Comparison of ENCODE assay signal across 33 cellular contexts in genomic region chr11:105769627-105770026, GRCh38.
"Had no signal": no experiment of that assay in that cellular context is flagged by ENCODE, and none has a peak within 500 bp of the region (broad histone marks: within the 10 kb centered on the region; RNA-seq: fewer than 3 reads in every experiment).

No MANE protein-coding gene starts in this region.

- H3K9me3 Mint-ChIP-seq: activated CD4-positive, alpha-beta memory T cell treated with anti-CD3 and anti-CD28 coated beads for 36 hours; activated CD4-positive, alpha-beta T cell treated with anti-CD3 and anti-CD28 coated beads, Interleukin-2, amount 10 ng/mL, durations not matched to agents 24 days and 14 days; activated naive CD4-positive, alpha-beta T cell treated with anti-CD3 and anti-CD28 coated beads for 36 hours; activated naive CD4-positive, alpha-beta T cell treated with anti-CD3 and anti-CD28 coated beads, Interleukin-2, amount 50 U/mL, for 24 hours; activated naive CD8-positive, alpha-beta T cell treated with anti-CD3 and anti-CD28 coated beads for 36 hours; activated T-helper 1 cell treated with anti-CD3 and anti-CD28 coated beads, Interleukin-12 subunit alpha, Interleukin-12 subunit beta, Interleukin-2, Interleukin-4 antibody, amounts not matched to agents 30 ng/mL and 10 ng/mL and 1 ng/mL, durations not matched to agents 14 hours and 24 hours and 36 hours; activated T-helper 2 cell treated with anti-CD3 and anti-CD28 coated beads, Interferon-gamma antibody, Interleukin-2, Interleukin-4, amounts not matched to agents 10 μg/mL and 5 μg/mL and 100 μg/mL, durations not matched to agents 14 hours and 24 hours and 36 hours; endodermal cell had no signal

- H3K36me3 Mint-ChIP-seq: activated CD4-positive, alpha-beta memory T cell treated with anti-CD3 and anti-CD28 coated beads for 36 hours; activated CD8-positive, alpha-beta memory T cell treated with anti-CD3 and anti-CD28 coated beads, Interleukin-2, amount 10 ng/mL, durations not matched to agents 7 days and 5 days; activated naive CD4-positive, alpha-beta T cell treated with anti-CD3 and anti-CD28 coated beads, Interleukin-2, amount 50 U/mL, for 24 hours; activated naive CD8-positive, alpha-beta T cell treated with anti-CD3 and anti-CD28 coated beads for 36 hours had no signal

- ATAC-seq: activated CD4-positive, alpha-beta T cell treated with anti-CD3 and anti-CD28 coated beads for 36 hours; activated CD8-positive, alpha-beta memory T cell treated with anti-CD3 and anti-CD28 coated beads, Interleukin-2, amount 10 ng/mL, durations not matched to agents 7 days and 5 days; activated CD8-positive, alpha-beta T cell treated with anti-CD3 and anti-CD28 coated beads, Interleukin-2, amount 10 ng/mL, durations not matched to agents 7 days and 5 days; activated naive CD8-positive, alpha-beta T cell treated with anti-CD3 and anti-CD28 coated beads, Interleukin-2, amount 50 U/mL, for 24 hours; body of pancreas; esophagus mucosa had no signal

- H3K27ac Mint-ChIP-seq: activated CD4-positive, alpha-beta memory T cell treated with anti-CD3 and anti-CD28 coated beads for 36 hours; activated CD4-positive, alpha-beta T cell treated with anti-CD3 and anti-CD28 coated beads for 36 hours; activated CD4-positive, alpha-beta T cell treated with anti-CD3 and anti-CD28 coated beads, Interleukin-2, amount 10 ng/mL, durations not matched to agents 24 days and 14 days; activated CD8-positive, alpha-beta memory T cell treated with anti-CD3 and anti-CD28 coated beads, Interleukin-2, amount 10 ng/mL, durations not matched to agents 7 days and 5 days; activated CD8-positive, alpha-beta T cell treated with anti-CD3 and anti-CD28 coated beads, Interleukin-2, amount 10 ng/mL, durations not matched to agents 7 days and 5 days; activated naive CD4-positive, alpha-beta T cell treated with anti-CD3 and anti-CD28 coated beads for 36 hours; activated naive CD4-positive, alpha-beta T cell treated with anti-CD3 and anti-CD28 coated beads, Interleukin-2, amount 50 U/mL, for 24 hours; activated naive CD8-positive, alpha-beta T cell treated with anti-CD3 and anti-CD28 coated beads for 36 hours; activated naive CD8-positive, alpha-beta T cell treated with anti-CD3 and anti-CD28 coated beads, Interleukin-2, amount 50 U/mL, for 24 hours; activated T-helper 1 cell treated with anti-CD3 and anti-CD28 coated beads, Interleukin-12 subunit alpha, Interleukin-12 subunit beta, Interleukin-2, Interleukin-4 antibody, amounts not matched to agents 30 ng/mL and 10 ng/mL and 1 ng/mL, durations not matched to agents 14 hours and 24 hours and 36 hours; activated T-helper 2 cell treated with anti-CD3 and anti-CD28 coated beads, Interferon-gamma antibody, Interleukin-2, Interleukin-4, amounts not matched to agents 10 μg/mL and 5 μg/mL and 100 μg/mL, durations not matched to agents 14 hours and 24 hours and 36 hours; dendritic cell treated with granulocyte-macrophage colony-stimulating factor and Interleukin-4, amounts not matched to agents 40 ng/mL and 50 ng/mL, for 4 days; endodermal cell had no signal

- H3K4me1 ChIP-seq: adrenal gland, body of pancreas had no signal

- H3K4me1 Mint-ChIP-seq: activated CD4-positive, alpha-beta T cell treated with anti-CD3 and anti-CD28 coated beads for 36 hours; activated CD4-positive, alpha-beta T cell treated with anti-CD3 and anti-CD28 coated beads, Interleukin-2, amount 10 ng/mL, durations not matched to agents 24 days and 14 days; activated CD8-positive, alpha-beta memory T cell treated with anti-CD3 and anti-CD28 coated beads, Interleukin-2, amount 10 ng/mL, durations not matched to agents 7 days and 5 days; activated naive CD4-positive, alpha-beta T cell treated with anti-CD3 and anti-CD28 coated beads, Interleukin-2, amount 50 U/mL, for 24 hours; activated naive CD8-positive, alpha-beta T cell treated with anti-CD3 and anti-CD28 coated beads for 36 hours; activated naive CD8-positive, alpha-beta T cell treated with anti-CD3 and anti-CD28 coated beads, Interleukin-2, amount 50 U/mL, for 24 hours; endodermal cell had no signal

- H3K4me3 ChIP-seq: adrenal gland, body of pancreas, cardiac muscle cell, coronary artery, dorsolateral prefrontal cortex had no signal

- H3K27me3 ChIP-seq: adrenal gland, body of pancreas, cardiac muscle cell, dorsolateral prefrontal cortex had no signal

- H3K9me3 ChIP-seq: adrenal gland, body of pancreas had no signal

- DNase-seq: activated CD4-positive, alpha-beta memory T cell treated with anti-CD3 and anti-CD28 coated beads for 36 hours; activated CD4-positive, alpha-beta T cell treated with anti-CD3 and anti-CD28 coated beads for 36 hours; activated CD4-positive, alpha-beta T cell treated with anti-CD3 and anti-CD28 coated beads, Interleukin-2, amount 10 ng/mL, durations not matched to agents 24 days and 14 days; activated CD4-positive, CD25-positive, alpha-beta regulatory T cell; activated CD4-positive, CD25-positive, alpha-beta regulatory T cell treated with anti-CD3 and anti-CD28 coated beads, Interleukin-2, amount 50 U/mL, for 72 hours; activated CD8-positive, alpha-beta memory T cell treated with anti-CD3 and anti-CD28 coated beads, Interleukin-2, amount 10 ng/mL, durations not matched to agents 7 days and 5 days; activated CD8-positive, alpha-beta memory T cell treated with anti-CD3 and anti-CD28 coated beads, Interleukin-2, amount 50 U/mL, for 4 hours; activated CD8-positive, alpha-beta T cell treated with anti-CD3 and anti-CD28 coated beads, Interleukin-2, amount 10 ng/mL, durations not matched to agents 7 days and 5 days; activated effector memory CD4-positive, alpha-beta T cell treated with anti-CD3 and anti-CD28 coated beads, Interleukin-2, amount 50 U/mL, for 16 hours; activated naive CD4-positive, alpha-beta T cell treated with anti-CD3 and anti-CD28 coated beads for 36 hours; activated naive CD8-positive, alpha-beta T cell treated with anti-CD3 and anti-CD28 coated beads for 36 hours; activated naive CD8-positive, alpha-beta T cell treated with anti-CD3 and anti-CD28 coated beads, Interleukin-2, amount 50 U/mL, for 24 hours; activated T-cell treated with anti-CD3 and anti-CD28 coated beads, Interleukin-2, amount 50 U/mL, for 1 hour; activated T-cell treated with anti-CD3 and anti-CD28 coated beads, Interleukin-2, amount 50 U/mL, for 48 hours; adrenal gland; amygdala; aorta; body of pancreas; central memory CD4-positive, alpha-beta T cell; dorsolateral prefrontal cortex; effector memory CD4-positive, alpha-beta T cell; endodermal cell; foreskin fibroblast; head of caudate nucleus; T-helper 2 cell had no signal

- H3K27ac ChIP-seq: adrenal gland, body of pancreas, cardiac muscle cell, coronary artery, dorsolateral prefrontal cortex had no signal

- FAIRE-seq: frontal cortex had no signal

- H3K4me3 Mint-ChIP-seq: activated CD4-positive, alpha-beta memory T cell treated with anti-CD3 and anti-CD28 coated beads for 36 hours; activated CD4-positive, alpha-beta T cell treated with anti-CD3 and anti-CD28 coated beads for 36 hours; activated CD4-positive, alpha-beta T cell treated with anti-CD3 and anti-CD28 coated beads, Interleukin-2, amount 10 ng/mL, durations not matched to agents 24 days and 14 days; activated CD8-positive, alpha-beta memory T cell treated with anti-CD3 and anti-CD28 coated beads, Interleukin-2, amount 10 ng/mL, durations not matched to agents 7 days and 5 days; activated CD8-positive, alpha-beta T cell treated with anti-CD3 and anti-CD28 coated beads, Interleukin-2, amount 10 ng/mL, durations not matched to agents 7 days and 5 days; activated naive CD4-positive, alpha-beta T cell treated with anti-CD3 and anti-CD28 coated beads for 36 hours; activated naive CD4-positive, alpha-beta T cell treated with anti-CD3 and anti-CD28 coated beads, Interleukin-2, amount 50 U/mL, for 24 hours; activated naive CD8-positive, alpha-beta T cell treated with anti-CD3 and anti-CD28 coated beads for 36 hours; activated naive CD8-positive, alpha-beta T cell treated with anti-CD3 and anti-CD28 coated beads, Interleukin-2, amount 50 U/mL, for 24 hours; activated T-helper 1 cell treated with anti-CD3 and anti-CD28 coated beads, Interleukin-12 subunit alpha, Interleukin-12 subunit beta, Interleukin-2, Interleukin-4 antibody, amounts not matched to agents 30 ng/mL and 10 ng/mL and 1 ng/mL, durations not matched to agents 14 hours and 24 hours and 36 hours; dendritic cell treated with granulocyte-macrophage colony-stimulating factor and Interleukin-4, amounts not matched to agents 40 ng/mL and 50 ng/mL, for 4 days; endodermal cell had no signal

- H3K36me3 ChIP-seq: adrenal gland, cardiac muscle cell had no signal

- H3K27me3 Mint-ChIP-seq: activated CD4-positive, alpha-beta T cell treated with anti-CD3 and anti-CD28 coated beads for 36 hours; activated CD4-positive, alpha-beta T cell treated with anti-CD3 and anti-CD28 coated beads, Interleukin-2, amount 10 ng/mL, durations not matched to agents 24 days and 14 days; activated CD8-positive, alpha-beta memory T cell treated with anti-CD3 and anti-CD28 coated beads, Interleukin-2, amount 10 ng/mL, durations not matched to agents 7 days and 5 days; activated naive CD8-positive, alpha-beta T cell treated with anti-CD3 and anti-CD28 coated beads for 36 hours; dendritic cell treated with granulocyte-macrophage colony-stimulating factor and Interleukin-4, amounts not matched to agents 40 ng/mL and 50 ng/mL, for 4 days had no signal
